In the genomic region with DNA sequence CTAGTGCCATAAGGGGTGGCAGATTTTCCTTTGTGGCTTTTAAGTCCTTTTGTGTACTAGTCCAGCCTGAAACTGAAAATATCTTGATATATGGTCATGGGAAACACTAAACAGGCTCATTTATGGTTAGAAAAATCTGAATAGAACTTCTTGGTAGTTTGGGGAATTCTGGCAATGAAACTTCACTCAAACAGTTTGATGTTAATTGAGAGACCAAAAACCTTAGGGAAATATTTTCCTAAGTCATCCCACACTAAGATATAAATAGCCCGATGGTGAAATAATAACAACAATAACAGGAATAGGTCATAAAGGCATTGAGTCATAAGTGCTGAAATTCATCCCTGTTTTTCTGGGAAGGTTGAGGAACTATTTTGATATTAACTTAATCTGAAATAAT, we compare ENCODE assay signal across 13 cellular contexts.
DNase-seq lines count a peak whose midpoint lies in the region; ATAC-seq, FAIRE-seq and TF ChIP-seq lines count a peak whose summit lies in the region.
"Had no signal": no experiment of that assay in that cellular context is flagged by ENCODE, and none has a peak within 500 bp of the region (broad histone marks: within the 10 kb centered on the region; RNA-seq: fewer than 3 reads in every experiment).

No MANE protein-coding gene starts in this region.

- no peak for TF ChIP-seq RAD21 in HCT116 (IDR thresholded peaks at IDR 0.05; ENCODE audit: low read depth)

- H3K9ac ChIP-seq in HCT116 (ENCODE audit: low read length) = no peak overlapping the region
- H3K9ac ChIP-seq in kidney (ENCODE audit: low read length in 2 of 2) = no peak overlapping the region
- no peak overlapping the region for H3K9ac ChIP-seq in endodermal cell (ENCODE audit: extremely low read depth, low read length, poor library complexity, severe bottlenecking)

- CTCF ChIA-PET in HCT116 (lab: Charles Lee) = no interaction called here

- H3K4me3 ChIP-seq in HCT116 (replicated peaks in 1 of 2; ENCODE audit: low read depth in 1 of 2, low read length in 2 of 2) = no peak overlapping the region
- H3K4me3 ChIP-seq in kidney (ENCODE audit: low read length in 2 of 2) = no peak overlapping the region
- no peak overlapping the region for H3K4me3 ChIP-seq in suprapubic skin
- no peak overlapping the region for H3K4me3 ChIP-seq in endodermal cell (ENCODE audit: low read length)
- H3K4me3 ChIP-seq: GM12878, spleen had no signal

- H4K20me1 ChIP-seq in HCT116 (ENCODE audit: insufficient read depth) = no peaks in the 10 kb centered on the region

- H3K36me3 Mint-ChIP-seq in chondrocyte (ENCODE audit: low read depth) (peaks cover 2% of the 10 kb centered on the region), endodermal cell (ENCODE audit: low read depth) (no peaks in the 10 kb centered on the region)

- H3K4me2 ChIP-seq in HCT116 (ENCODE audit: low read length) = peak overlapping the region; percentile 49

- H3K9me2 ChIP-seq in HCT116 (ENCODE audit: insufficient read depth) = no peaks in the 10 kb centered on the region

- H3K27me3 Mint-ChIP-seq in chondrocyte (ENCODE audit: low read depth) (peaks cover 2% of the 10 kb centered on the region), endodermal cell (ENCODE audit: insufficient read depth) (no peaks in the 10 kb centered on the region)
- H3K27me3 Mint-ChIP-seq: activated B cell treated with CpG ODN at 0.5 μM for 24 hours had no signal

- no peaks in the 10 kb centered on the region for H3K79me2 ChIP-seq in HCT116 (ENCODE audit: insufficient read depth, low read length)

- WGBS in suprapubic skin = 14% methylated on average over 1 of the region's 1 CpG
- 80 to 100% methylated on average over 1 of the region's 1 CpG for WGBS in endodermal cell (ENCODE audit: insufficient coverage in 1 of 2, insufficient read length in 1 of 2), 2 experiments

- H3K27me3 ChIP-seq in HCT116 (ENCODE audit: insufficient read depth, low read length) = no peaks in the 10 kb centered on the region
- no peaks in the 10 kb centered on the region for H3K27me3 ChIP-seq in suprapubic skin
- no peaks in the 10 kb centered on the region for H3K27me3 ChIP-seq in endodermal cell (ENCODE audit: control insufficient read depth, insufficient read depth, low read length, poor library complexity, severe bottlenecking)
- H3K27me3 ChIP-seq: spleen had no signal

- FAIRE-seq in kidney (lab: Jason Lieb, UNC) = peak; percentile 76
- FAIRE-seq: GM12878 had no signal

- no TSS peak for BruUV-seq in HCT116 (replicated peaks; lab: Mats Ljungman, UMichigan)

- intact Hi-C loops in HCT116 (cut with micrococcal nuclease) (no loop called here), kidney (cut with DNase I) (no loop called here), left colon (cut with DNase I, micrococcal nuclease) (no loop called here)

- POLR2A ChIA-PET in HCT116 (lab: Charles Lee) = no interaction called here

- ATAC-seq in HCT116 = no peak
- no peak for ATAC-seq in GM18858 (IDR thresholded peaks at IDR 0.05; ENCODE audit: unreplicated experiment)
- ATAC-seq in GM19324 (IDR thresholded peaks at IDR 0.05; ENCODE audit: low FRiP score, unreplicated experiment) = no peak
- ATAC-seq in left colon = no peak
- ATAC-seq: GM12878 had no signal

- H3K4me1 Mint-ChIP-seq in chondrocyte (ENCODE audit: low read depth) (peaks cover 30% of the 10 kb centered on the region), endodermal cell (no peaks in the 10 kb centered on the region)
- H3K4me1 Mint-ChIP-seq: activated B cell treated with CpG ODN at 0.5 μM for 24 hours had no signal

- DNase-seq in HCT116 (ENCODE audit: low read depth, low spot score) (no peak), chondrocyte (ENCODE audit: low spot score) (no peak), kidney (no peak), suprapubic skin (ENCODE audit: low spot score in 2 of 2) (no peak), endodermal cell (no peak), left colon (no peak)
- DNase-seq: activated B cell treated with CpG ODN at 0.5 μM for 24 hours, Calu3, cerebellar nuclear complex, spleen had no signal

- H3K4me1 ChIP-seq in HCT116 (ENCODE audit: control insufficient read depth in 1 of 2, insufficient read depth in 2 of 2, low read length in 2 of 2) (peaks cover 7% of the 10 kb centered on the region in 2 experiments; a peak in 3 of 4 replicates), kidney (ENCODE audit: control insufficient read depth in 1 of 2, insufficient read depth in 1 of 2, low read depth in 1 of 2, low read length in 2 of 2) (no peaks in the 10 kb centered on the region), suprapubic skin (peaks cover 23% of the 10 kb centered on the region), endodermal cell (ENCODE audit: control insufficient read depth, insufficient read depth, low read length) (no peaks in the 10 kb centered on the region)
- H3K4me1 ChIP-seq: spleen had no signal

- H3K27ac ChIP-seq in HCT116 (ENCODE audit: low read depth, low read length) (no peak overlapping the region), kidney (ENCODE audit: low read depth in 2 of 2, low read length in 2 of 2) (peak overlapping the region; percentile 4 to 76), suprapubic skin (peak overlapping the region; percentile 76), endodermal cell (ENCODE audit: low read depth, low read length) (no peak overlapping the region)
- H3K27ac ChIP-seq: spleen had no signal

- TF ChIP-seq CTCF in HCT116 (IDR thresholded peaks at IDR 0.05 in 2 of 3, conservative IDR thresholded peaks at IDR 0.05 in 1 of 3; ENCODE audit: borderline replicate concordance in 1 of 3, insufficient read depth in 1 of 3, low read depth in 2 of 3, low read length in 2 of 3) (no peak), chondrocyte (IDR thresholded peaks at IDR 0.05) (no peak), kidney (IDR thresholded peaks at IDR 0.05; ENCODE audit: borderline replicate concordance, extremely low read depth, insufficient read depth) (no peak), suprapubic skin (IDR thresholded peaks at IDR 0.05) (no peak), endodermal cell (conservative IDR thresholded peaks at IDR 0.05) (no peak)

- peaks cover 9% of the 10 kb centered on the region for H3K9me3 Mint-ChIP-seq in chondrocyte (ENCODE audit: low read depth)
- H3K9me3 Mint-ChIP-seq in endodermal cell = no peaks in the 10 kb centered on the region

- H3K36me3 ChIP-seq in HCT116 (ENCODE audit: control insufficient read depth in 1 of 2, insufficient read depth in 2 of 2, low read length in 2 of 2) (no peaks in the 10 kb centered on the region), kidney (ENCODE audit: control insufficient read depth in 1 of 2, insufficient read depth in 2 of 2, low read length in 2 of 2) (no peaks in the 10 kb centered on the region), suprapubic skin (no peaks in the 10 kb centered on the region), endodermal cell (ENCODE audit: control insufficient read depth, insufficient read depth, low read length) (no peaks in the 10 kb centered on the region)
- H3K36me3 ChIP-seq: spleen had no signal

- H3K4me3 Mint-ChIP-seq in chondrocyte (ENCODE audit: unreplicated experiment) (no peak overlapping the region), endodermal cell (no peak overlapping the region)
- H3K4me3 Mint-ChIP-seq: activated B cell treated with CpG ODN at 0.5 μM for 24 hours had no signal

- no peak for TF ChIP-seq POLR2A in HCT116 (IDR thresholded peaks at IDR 0.05; ENCODE audit: borderline replicate concordance, extremely low read depth, insufficient read depth, insufficient read length)
- no peak for TF ChIP-seq POLR2A in suprapubic skin (IDR thresholded peaks at IDR 0.05)

- RAD21 ChIA-PET in HCT116 (lab: Charles Lee; ENCODE audit: low non-redundant PET in 1 of 2, low total read pairs in 2 of 2, uncharacterized antibody in 2 of 2, unreplicated experiment in 2 of 2) = no interaction called here

- H3K27ac Mint-ChIP-seq in chondrocyte (ENCODE audit: unreplicated experiment) (peak overlapping the region; percentile 41), endodermal cell (no peak overlapping the region)
- H3K27ac Mint-ChIP-seq: activated B cell treated with CpG ODN at 0.5 μM for 24 hours had no signal

- H2AFZ ChIP-seq in HCT116 (ENCODE audit: low read depth, low read length, poor library complexity, severe bottlenecking) = peak overlapping the region; percentile 97

- H3K9me3 ChIP-seq in HCT116 (ENCODE audit: control insufficient read depth in 1 of 2, insufficient read depth in 1 of 2, low read depth in 1 of 2, low read length in 2 of 2) (no peaks in the 10 kb centered on the region), kidney (ENCODE audit: control insufficient read depth in 1 of 2, low read length in 2 of 2) (no peaks in the 10 kb centered on the region), suprapubic skin (no peaks in the 10 kb centered on the region), endodermal cell (ENCODE audit: control insufficient read depth, low read length) (no peaks in the 10 kb centered on the region)

- no peak for TF ChIP-seq EP300 in suprapubic skin (IDR thresholded peaks at IDR 0.05)

TF ChIP-seq in HCT116, 20 proteins besides CTCF, POLR2A, EP300 and RAD21:
- peak; percentile 51; the same call in 1 of the 2 replicates for TF ChIP-seq CEBPB (IDR thresholded peaks at IDR 0.05; ENCODE audit: low read depth)
- no peak for TF ChIP-seq REST (IDR thresholded peaks at IDR 0.05; ENCODE audit: low read depth)
- TF ChIP-seq FOSL1 (IDR thresholded peaks at IDR 0.05; ENCODE audit: low read depth) = peak; percentile 11; the same call in 1 of the 2 replicates
TF ChIP-seq in HCT116: peak in this region for 2.

Comparison
In these comparisons a context has a peak if more than half of its experiments do, and no peak if none do; other contexts are left out.
1. H3K27ac ChIP-seq: peak in kidney (2 of 2) and suprapubic skin (single experiment); none in HCT116 (single experiment) and endodermal cell (single experiment).